2 cellular contexts compared by ENCODE assay signal in genomic region chr11:64250406-64250874, GRCh38.
A peak's percentile ranks its signal among the peaks of the same experiment; 100 is the strongest.
TF ChIP-seq lines count a peak whose summit lies in the region.

No MANE protein-coding gene starts in this region.

TF ChIP-seq in A549, 52 proteins besides CTCF, POLR2A, EP300 and RAD21:
- TF ChIP-seq ATOH8 (CRISPR knock-in tag; IDR thresholded peaks at IDR 0.05; ENCODE audit: low read depth) (no peak), CBX8 (IDR thresholded peaks at IDR 0.05) (no peak), ZSCAN20 (CRISPR knock-in tag; IDR thresholded peaks at IDR 0.05) (no peak), EHF (CRISPR knock-in tag; IDR thresholded peaks at IDR 0.05) (no peak), FOSL2 (IDR thresholded peaks at IDR 0.05) (no peak), FOSL2 (CRISPR knock-in tag; IDR thresholded peaks at IDR 0.05) (no peak), MAZ (IDR thresholded peaks at IDR 0.05; ENCODE audit: borderline replicate concordance, low read depth, low read length) (no peak), PBX3 (IDR thresholded peaks at IDR 0.05) (no peak), KDM1A (IDR thresholded peaks at IDR 0.05; ENCODE audit: low read depth) (no peak), HDAC2 (IDR thresholded peaks at IDR 0.05) (no peak), FOSB (CRISPR knock-in tag; IDR thresholded peaks at IDR 0.05) (no peak), RNF2 (IDR thresholded peaks at IDR 0.05; ENCODE audit: borderline replicate concordance, low read depth) (no peak), ZC3H11A (IDR thresholded peaks at IDR 0.05) (no peak), E2F6 (IDR thresholded peaks at IDR 0.05; ENCODE audit: borderline replicate concordance, low read depth) (no peak), REST (IDR thresholded peaks at IDR 0.05) (no peak), KDM5A (IDR thresholded peaks at IDR 0.05) (no peak), GATA3 (IDR thresholded peaks at IDR 0.05; ENCODE audit: borderline replicate concordance) (no peak), ZFP36 (IDR thresholded peaks at IDR 0.05; ENCODE audit: borderline replicate concordance, partially characterized antibody) (no peak)

TF ChIP-seq in K562, 482 proteins besides CTCF, POLR2A, EP300 and RAD21:
- TF ChIP-seq ZNF740 (CRISPR knock-in tag; IDR thresholded peaks at IDR 0.05) (0 out of 2 replicates have a peak, but pooled peaks have one; percentile 10), ZNF740 (tag; IDR thresholded peaks at IDR 0.05) (no peak), THRA (IDR thresholded peaks at IDR 0.05) (no peak), RBM25 (IDR thresholded peaks at IDR 0.05; ENCODE audit: low read depth, low read length, severe bottlenecking) (peak; percentile 57), RBFOX2 (IDR thresholded peaks at IDR 0.05; ENCODE audit: low read depth, low read length) (0 out of 2 replicates have a peak, but pooled peaks have one; percentile 4), KDM5B (IDR thresholded peaks at IDR 0.05; ENCODE audit: insufficient replicate concordance, low read depth, low read length) (peak; percentile 16), FIP1L1 (IDR thresholded peaks at IDR 0.05; ENCODE audit: low read depth, low read length, poor library complexity, severe bottlenecking) (peak; percentile 10)
